In the genomic region with DNA sequence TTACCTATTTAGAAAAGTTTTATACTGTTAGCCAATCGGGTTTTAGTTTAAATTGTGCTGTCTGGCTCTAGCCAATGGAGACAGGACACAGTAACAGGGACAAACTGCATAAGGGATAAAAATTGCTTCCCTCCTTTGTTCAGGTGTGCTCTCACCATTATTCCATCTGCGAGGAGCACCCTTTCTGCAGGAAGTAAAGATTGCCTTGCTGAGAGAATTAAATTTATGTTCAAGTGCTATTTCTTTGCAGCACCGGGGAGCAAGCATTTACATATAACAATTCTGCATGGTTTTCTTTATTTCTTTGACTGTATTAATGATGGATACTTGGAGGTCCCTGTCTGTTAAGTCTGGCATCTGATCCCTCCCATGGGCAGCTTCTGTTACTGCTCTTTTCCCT, we compare ENCODE assay signal across 40 cellular contexts.
"Had no signal": no experiment of that assay in that cellular context is flagged by ENCODE, and none has a peak within 500 bp of the region (broad histone marks: within the 10 kb centered on the region; RNA-seq: fewer than 3 reads in every experiment).

No MANE protein-coding gene starts in this region.

- H3K36me3 Mint-ChIP-seq: activated naive CD4-positive, alpha-beta T cell treated with anti-CD3 and anti-CD28 coated beads, Interleukin-2, amount 10 ng/mL, durations not matched to agents 7 days and 5 days; brain had no signal

- H3K4me3 Mint-ChIP-seq: activated naive CD4-positive, alpha-beta T cell treated with anti-CD3 and anti-CD28 coated beads for 36 hours; activated naive CD4-positive, alpha-beta T cell treated with anti-CD3 and anti-CD28 coated beads, Interleukin-2, amount 10 ng/mL, durations not matched to agents 7 days and 5 days; activated naive CD4-positive, alpha-beta T cell treated with anti-CD3 and anti-CD28 coated beads, Interleukin-2, amount 50 U/mL, for 24 hours; activated naive CD8-positive, alpha-beta T cell; activated naive CD8-positive, alpha-beta T cell treated with anti-CD3 and anti-CD28 coated beads for 36 hours; activated naive CD8-positive, alpha-beta T cell treated with anti-CD3 and anti-CD28 coated beads, Interleukin-2, amount 10 ng/mL, durations not matched to agents 7 days and 5 days; activated naive CD8-positive, alpha-beta T cell treated with anti-CD3 and anti-CD28 coated beads, Interleukin-2, amount 50 U/mL, for 24 hours; activated T-cell treated with anti-CD3 and anti-CD28 coated beads, Interleukin-2, amount 50 U/mL, for 24 hours; activated T-cell treated with anti-CD3 and anti-CD28 coated beads, Interleukin-2, amount 50 U/mL, for 4 hours; activated T-cell treated with anti-CD3 and anti-CD28 coated beads, Interleukin-2, amount 50 U/mL, for 72 hours; activated T-helper 1 cell treated with anti-CD3 and anti-CD28 coated beads, Interleukin-12 subunit alpha, Interleukin-12 subunit beta, Interleukin-2, Interleukin-4 antibody, amounts not matched to agents 30 ng/mL and 10 ng/mL and 1 ng/mL, durations not matched to agents 14 hours and 24 hours and 36 hours; activated T-helper 17 cell treated with anti-CD3 and anti-CD28 coated beads, Interleukin-2, amount 50 U/mL, for 72 hours; brain; central memory CD8-positive, alpha-beta T cell had no signal

- DNase-seq: activated effector memory CD4-positive, alpha-beta T cell treated with anti-CD3 and anti-CD28 coated beads, Interleukin-2, amount 50 U/mL, for 16 hours; activated effector memory CD4-positive, alpha-beta T cell treated with Interleukin-2 at 50 U/mL for 16 hours; activated gamma-delta T cell; activated gamma-delta T cell treated with Interleukin-2 at 50 U/mL for 16 hours; activated naive CD4-positive, alpha-beta T cell; activated naive CD4-positive, alpha-beta T cell treated with anti-CD3 and anti-CD28 coated beads for 36 hours; activated naive CD4-positive, alpha-beta T cell treated with anti-CD3 and anti-CD28 coated beads, Interleukin-2, amount 10 ng/mL, durations not matched to agents 7 days and 5 days; activated naive CD4-positive, alpha-beta T cell treated with anti-CD3 and anti-CD28 coated beads, Interleukin-2, amount 50 U/mL, for 16 hours; activated naive CD4-positive, alpha-beta T cell treated with Interleukin-2 at 50 U/mL for 16 hours; activated naive CD8-positive, alpha-beta T cell treated with anti-CD3 and anti-CD28 coated beads for 36 hours; activated naive CD8-positive, alpha-beta T cell treated with anti-CD3 and anti-CD28 coated beads, Interleukin-2, amount 10 ng/mL, durations not matched to agents 7 days and 5 days; activated naive CD8-positive, alpha-beta T cell treated with anti-CD3 and anti-CD28 coated beads, Interleukin-2, amount 50 U/mL, for 24 hours; activated T-cell treated with anti-CD3 and anti-CD28 coated beads, Interleukin-2, amount 50 U/mL, for 1 hour; activated T-cell treated with anti-CD3 and anti-CD28 coated beads, Interleukin-2, amount 50 U/mL, for 24 hours; activated T-cell treated with anti-CD3 and anti-CD28 coated beads, Interleukin-2, amount 50 U/mL, for 4 hours; activated T-cell treated with anti-CD3 and anti-CD28 coated beads, Interleukin-2, amount 50 U/mL, for 48 hours; activated T-cell treated with anti-CD3 and anti-CD28 coated beads, Interleukin-2, amount 50 U/mL, for 72 hours; adrenal gland; amniotic stem cell; amygdala; anterior cingulate cortex; aorta; body of pancreas; brain microvascular endothelial cell; caudate nucleus; central memory CD4-positive, alpha-beta T cell; cerebellar nuclear complex had no signal

- H3K4me1 Mint-ChIP-seq: activated naive CD4-positive, alpha-beta T cell treated with anti-CD3 and anti-CD28 coated beads, Interleukin-2, amount 10 ng/mL, durations not matched to agents 7 days and 5 days; activated naive CD4-positive, alpha-beta T cell treated with anti-CD3 and anti-CD28 coated beads, Interleukin-2, amount 50 U/mL, for 24 hours; activated naive CD8-positive, alpha-beta T cell treated with anti-CD3 and anti-CD28 coated beads for 36 hours; activated naive CD8-positive, alpha-beta T cell treated with anti-CD3 and anti-CD28 coated beads, Interleukin-2, amount 10 ng/mL, durations not matched to agents 7 days and 5 days; activated naive CD8-positive, alpha-beta T cell treated with anti-CD3 and anti-CD28 coated beads, Interleukin-2, amount 50 U/mL, for 24 hours; activated T-helper 17 cell treated with anti-CD3 and anti-CD28 coated beads, Interleukin-2, amount 50 U/mL, for 72 hours; brain; central memory CD8-positive, alpha-beta T cell had no signal

- H3K27me3 Mint-ChIP-seq: activated naive CD8-positive, alpha-beta T cell had no signal

- ATAC-seq: activated naive CD4-positive, alpha-beta T cell treated with anti-CD3 and anti-CD28 coated beads, Interleukin-2, amount 50 U/mL, for 72 hours; activated naive CD8-positive, alpha-beta T cell treated with anti-CD3 and anti-CD28 coated beads, Interleukin-2, amount 50 U/mL, for 24 hours; activated T-cell treated with anti-CD3 and anti-CD28 coated beads, Interleukin-2, amount 50 U/mL, for 4 hours; activated T-cell treated with anti-CD3 and anti-CD28 coated beads, Interleukin-2, amount 50 U/mL, for 72 hours; activated T-helper 17 cell treated with anti-CD3 and anti-CD28 coated beads, Interleukin-2, amount 50 U/mL, for 72 hours; body of pancreas had no signal

- H3K36me3 ChIP-seq: adrenal gland, ascending aorta, brain microvascular endothelial cell, breast epithelium, cardiac muscle cell had no signal

- FAIRE-seq: astrocyte, bronchial epithelial cell had no signal

- H3K27me3 ChIP-seq: adrenal gland, ascending aorta, body of pancreas, brain microvascular endothelial cell, cardiac muscle cell had no signal

- H3K4me1 ChIP-seq: adrenal gland, ascending aorta, body of pancreas, breast epithelium had no signal

- H3K27ac Mint-ChIP-seq: activated naive CD4-positive, alpha-beta T cell treated with anti-CD3 and anti-CD28 coated beads for 36 hours; activated naive CD4-positive, alpha-beta T cell treated with anti-CD3 and anti-CD28 coated beads, Interleukin-2, amount 10 ng/mL, durations not matched to agents 7 days and 5 days; activated naive CD4-positive, alpha-beta T cell treated with anti-CD3 and anti-CD28 coated beads, Interleukin-2, amount 50 U/mL, for 72 hours; activated naive CD8-positive, alpha-beta T cell; activated naive CD8-positive, alpha-beta T cell treated with anti-CD3 and anti-CD28 coated beads for 36 hours; activated naive CD8-positive, alpha-beta T cell treated with anti-CD3 and anti-CD28 coated beads, Interleukin-2, amount 10 ng/mL, durations not matched to agents 7 days and 5 days; activated naive CD8-positive, alpha-beta T cell treated with anti-CD3 and anti-CD28 coated beads, Interleukin-2, amount 50 U/mL, for 24 hours; activated T-cell treated with anti-CD3 and anti-CD28 coated beads, Interleukin-2, amount 50 U/mL, for 24 hours; activated T-cell treated with anti-CD3 and anti-CD28 coated beads, Interleukin-2, amount 50 U/mL, for 72 hours; activated T-helper 1 cell treated with anti-CD3 and anti-CD28 coated beads, Interleukin-12 subunit alpha, Interleukin-12 subunit beta, Interleukin-2, Interleukin-4 antibody, amounts not matched to agents 30 ng/mL and 10 ng/mL and 1 ng/mL, durations not matched to agents 14 hours and 24 hours and 36 hours; activated T-helper 17 cell treated with anti-CD3 and anti-CD28 coated beads, Interleukin-2, amount 50 U/mL, for 72 hours; activated T-helper 2 cell treated with anti-CD3 and anti-CD28 coated beads, Interferon-gamma antibody, Interleukin-2, Interleukin-4, amounts not matched to agents 10 μg/mL and 5 μg/mL and 100 μg/mL, durations not matched to agents 14 hours and 24 hours and 36 hours; brain had no signal

- H3K27ac ChIP-seq: adrenal gland, ascending aorta, body of pancreas, brain microvascular endothelial cell, breast epithelium, cardiac muscle cell had no signal

- H3K4me3 ChIP-seq: adrenal gland, ascending aorta, body of pancreas, breast epithelium, cardiac muscle cell had no signal
